32 cellular contexts compared by ENCODE assay signal in the genomic region with DNA sequence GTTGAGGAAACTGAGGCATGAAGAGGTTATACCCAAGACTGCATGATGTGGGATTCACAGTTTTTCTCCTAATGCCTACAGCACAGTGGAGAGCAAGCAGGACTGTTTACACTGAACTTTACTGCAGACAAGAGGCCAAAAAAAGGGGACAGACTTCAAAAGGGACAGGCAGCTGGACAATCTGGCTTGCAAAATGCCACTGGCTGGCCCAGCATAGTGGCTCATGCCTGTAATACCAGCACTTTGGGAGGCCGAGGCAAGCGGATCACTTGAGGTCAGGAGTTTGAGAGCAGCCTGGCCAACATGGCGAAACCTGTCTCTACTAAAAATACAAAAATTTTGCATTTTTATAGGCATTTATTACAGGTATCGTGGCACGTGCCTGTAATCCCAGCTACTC. TPM values are rescaled to one million over a fixed set of nuclear protein-coding genes. Genes with fewer than 3 reads are reported as not detected.
"Had no signal": no experiment of that assay in that cellular context is flagged by ENCODE, and none has a peak within 500 bp of the region (broad histone marks: within the 10 kb centered on the region; RNA-seq: fewer than 3 reads in every experiment).

No MANE protein-coding gene starts in this region.

- H3K9me3 ChIP-seq: adrenal gland, body of pancreas, esophagus muscularis mucosa, gastrocnemius medialis, heart right ventricle had no signal

- H3K4me3 Mint-ChIP-seq: activated B cell treated with CpG ODN at 0.5 μM for 24 hours; activated CD8-positive, alpha-beta T cell treated with anti-CD3 and anti-CD28 coated beads for 36 hours; activated naive CD4-positive, alpha-beta T cell treated with anti-CD3 and anti-CD28 coated beads for 36 hours; activated naive CD8-positive, alpha-beta T cell treated with anti-CD3 and anti-CD28 coated beads for 36 hours; activated naive CD8-positive, alpha-beta T cell treated with anti-CD3 and anti-CD28 coated beads, Interleukin-2, amount 50 U/mL, for 24 hours; activated T-cell treated with anti-CD3 and anti-CD28 coated beads, Interleukin-2, amount 50 U/mL, for 4 hours had no signal

- H3K4me1 ChIP-seq: adrenal gland had no signal

- H3K27ac Mint-ChIP-seq: activated B cell treated with CpG ODN at 0.5 μM for 24 hours; activated CD8-positive, alpha-beta T cell treated with anti-CD3 and anti-CD28 coated beads for 36 hours; activated naive CD4-positive, alpha-beta T cell treated with anti-CD3 and anti-CD28 coated beads for 36 hours; activated naive CD4-positive, alpha-beta T cell treated with anti-CD3 and anti-CD28 coated beads, Interleukin-2, amount 50 U/mL, for 24 hours; activated naive CD8-positive, alpha-beta T cell treated with anti-CD3 and anti-CD28 coated beads for 36 hours; activated naive CD8-positive, alpha-beta T cell treated with anti-CD3 and anti-CD28 coated beads, Interleukin-2, amount 50 U/mL, for 24 hours; activated T-helper 17 cell treated with anti-CD3 and anti-CD28 coated beads, Interleukin-2, amount 50 U/mL, for 72 hours had no signal

- FAIRE-seq: colon had no signal

- H3K4me3 ChIP-seq: adrenal gland, body of pancreas, esophagus muscularis mucosa, gastrocnemius medialis, heart right ventricle had no signal

- H3K27ac ChIP-seq: adrenal gland, body of pancreas, esophagus muscularis mucosa, foreskin keratinocyte, gastrocnemius medialis, heart right ventricle, WERI-Rb-1 had no signal

- H3K9me3 Mint-ChIP-seq: activated B cell treated with CpG ODN at 0.5 μM for 24 hours; activated CD8-positive, alpha-beta T cell treated with anti-CD3 and anti-CD28 coated beads for 36 hours; activated naive CD4-positive, alpha-beta T cell treated with anti-CD3 and anti-CD28 coated beads for 36 hours; activated naive CD4-positive, alpha-beta T cell treated with anti-CD3 and anti-CD28 coated beads, Interleukin-2, amount 50 U/mL, for 24 hours; activated naive CD8-positive, alpha-beta T cell treated with anti-CD3 and anti-CD28 coated beads for 36 hours; activated naive CD8-positive, alpha-beta T cell treated with anti-CD3 and anti-CD28 coated beads, Interleukin-2, amount 50 U/mL, for 24 hours; activated T-cell treated with anti-CD3 and anti-CD28 coated beads, Interleukin-2, amount 50 U/mL, for 4 hours; activated T-helper 17 cell treated with anti-CD3 and anti-CD28 coated beads, Interleukin-2, amount 50 U/mL, for 72 hours; effector memory CD8-positive, alpha-beta T cell had no signal

- ATAC-seq: activated CD4-positive, CD25-positive, alpha-beta regulatory T cell treated with anti-CD3 and anti-CD28 coated beads, Interleukin-2, amount 50 U/mL, for 24 hours; activated CD8-positive, alpha-beta T cell treated with anti-CD3 and anti-CD28 coated beads for 36 hours; activated naive CD8-positive, alpha-beta T cell treated with anti-CD3 and anti-CD28 coated beads, Interleukin-2, amount 50 U/mL, for 24 hours; activated T-cell treated with anti-CD3 and anti-CD28 coated beads, Interleukin-2, amount 50 U/mL, for 4 hours; activated T-helper 17 cell treated with anti-CD3 and anti-CD28 coated beads, Interleukin-2, amount 50 U/mL, for 72 hours; body of pancreas; effector memory CD8-positive, alpha-beta T cell; foreskin keratinocyte; gastrocnemius medialis; heart right ventricle had no signal

- H3K36me3 ChIP-seq: adrenal gland, esophagus muscularis mucosa, gastrocnemius medialis, heart right ventricle, WERI-Rb-1 had no signal

- DNase-seq: activated B cell treated with CpG ODN at 0.5 μM for 24 hours; activated CD4-positive, alpha-beta T cell treated with anti-CD3 and anti-CD28 coated beads for 48 hours; activated CD4-positive, alpha-beta T cell treated with anti-CD3 and anti-CD28 coated beads, Interleukin-2, amount 50 U/mL, for 1 hour; activated CD4-positive, alpha-beta T cell treated with anti-CD3 and anti-CD28 coated beads, Interleukin-2, amount 50 U/mL, for 48 hours; activated CD8-positive, alpha-beta memory T cell treated with anti-CD3 and anti-CD28 coated beads for 24 hours; activated CD8-positive, alpha-beta T cell treated with anti-CD3 and anti-CD28 coated beads for 36 hours; activated effector memory CD4-positive, alpha-beta T cell treated with Interleukin-2 at 50 U/mL for 16 hours; activated gamma-delta T cell treated with Interleukin-2 at 50 U/mL for 16 hours; activated naive CD4-positive, alpha-beta T cell treated with anti-CD3 and anti-CD28 coated beads for 36 hours; activated naive CD8-positive, alpha-beta T cell treated with anti-CD3 and anti-CD28 coated beads for 36 hours; activated naive CD8-positive, alpha-beta T cell treated with anti-CD3 and anti-CD28 coated beads, Interleukin-2, amount 50 U/mL, for 24 hours; activated T-cell treated with anti-CD3 and anti-CD28 coated beads, Interleukin-2, amount 50 U/mL, for 4 hours; adrenal gland; amygdala; aorta; body of pancreas; caudate nucleus; cortex of kidney; dermis blood vessel endothelial cell; effector CD4-positive, alpha-beta T cell; effector memory CD8-positive, alpha-beta T cell; foreskin keratinocyte; gastrocnemius medialis; glutamatergic neuron; heart right ventricle; T-helper 2 cell; WERI-Rb-1 had no signal

- H3K36me3 Mint-ChIP-seq: activated naive CD4-positive, alpha-beta T cell treated with anti-CD3 and anti-CD28 coated beads, Interleukin-2, amount 50 U/mL, for 24 hours; activated naive CD8-positive, alpha-beta T cell treated with anti-CD3 and anti-CD28 coated beads for 36 hours had no signal

RNA-seq across cellular contexts. Expression of a gene that starts 2.0 kb away (rescaled TPM):
- total RNA-seq: activated CD8-positive, alpha-beta T cell treated with anti-CD3 and anti-CD28 coated beads for 36 hours; gastrocnemius medialis had no signal
- polyA plus RNA-seq: aorta had no signal
